8 cellular contexts compared by ENCODE assay signal in the genomic region with DNA sequence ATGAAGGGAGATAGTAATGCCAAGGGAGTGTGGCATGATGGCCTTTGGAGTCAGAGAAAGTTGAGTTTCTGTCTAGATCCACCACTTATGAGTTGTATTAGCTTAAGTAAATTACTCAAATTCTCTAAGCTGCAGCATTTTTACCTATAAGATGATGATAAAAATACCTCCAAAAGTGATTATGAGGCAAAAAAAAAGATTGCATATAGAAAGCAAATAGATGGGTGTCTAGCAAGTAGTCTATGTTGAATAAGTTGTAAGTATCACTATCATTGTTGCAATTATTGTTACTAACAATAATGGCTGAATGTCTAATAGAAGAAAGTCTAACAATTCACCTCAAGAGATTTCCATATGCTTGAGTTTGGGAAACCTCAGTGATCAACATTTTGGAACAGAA.
"Had no signal": no experiment of that assay in that cellular context is flagged by ENCODE, and none has a peak within 500 bp of the region (broad histone marks: within the 10 kb centered on the region; RNA-seq: fewer than 3 reads in every experiment).

No MANE protein-coding gene starts in this region.

- DNase-seq: GDM1, GF-D8 had no signal

- FAIRE-seq: G401.6, GM12878, GM12891, GM12892, GM18507, GM19239 had no signal

- ATAC-seq: GM12878 had no signal

- H3K4me3 ChIP-seq: GM12878 had no signal
